ENCODE assay signal across 1 cellular context in genomic region chr16:81473561-81473960, GRCh38.
TF ChIP-seq lines count a peak whose summit lies in the region.

No MANE protein-coding gene starts in this region.

TF ChIP-seq in K562, 482 proteins besides CTCF, POLR2A, EP300 and RAD21:
- peak; percentile 87 for TF ChIP-seq ZBTB33 (CRISPR knock-in tag; IDR thresholded peaks at IDR 0.05)
- TF ChIP-seq SMC3 (conservative IDR thresholded peaks at IDR 0.05; ENCODE audit: insufficient read depth, low read depth, low read length) = no peak
- TF ChIP-seq SIX5 (IDR thresholded peaks at IDR 0.05; ENCODE audit: borderline replicate concordance in 1 of 2, insufficient read depth in 1 of 2, low read depth in 1 of 2, low read length in 2 of 2) = no peak
- TF ChIP-seq TBP (optimal IDR thresholded peaks at IDR 0.05; ENCODE audit: low read depth, low read length) = no peak
- TF ChIP-seq DDX20 (tag; IDR thresholded peaks at IDR 0.05; ENCODE audit: low read depth) = no peak
